ENCODE assay signal across 13 cellular contexts in genomic region chr2:149657393-149657792, GRCh38.
"Had no signal": no experiment of that assay in that cellular context is flagged by ENCODE, and none has a peak within 500 bp of the region (broad histone marks: within the 10 kb centered on the region; RNA-seq: fewer than 3 reads in every experiment).

No MANE protein-coding gene starts in this region.

- H3K36me3 ChIP-seq: ascending aorta, heart left ventricle had no signal

- H3K27me3 ChIP-seq: ascending aorta, heart left ventricle had no signal

- H3K27ac Mint-ChIP-seq: activated B cell treated with CpG ODN at 0.5 μM for 24 hours; activated CD4-positive, alpha-beta T cell treated with anti-CD3 and anti-CD28 coated beads, Interleukin-2, amount 10 ng/mL, durations not matched to agents 24 days and 14 days; activated naive CD8-positive, alpha-beta T cell treated with anti-CD3 and anti-CD28 coated beads, Interleukin-2, amount 50 U/mL, for 24 hours; nephron progenitor cell; type B pancreatic cell had no signal

- H3K4me1 Mint-ChIP-seq: activated B cell treated with CpG ODN at 0.5 μM for 24 hours; activated CD4-positive, alpha-beta T cell treated with anti-CD3 and anti-CD28 coated beads, Interleukin-2, amount 10 ng/mL, durations not matched to agents 24 days and 14 days; activated naive CD8-positive, alpha-beta T cell treated with anti-CD3 and anti-CD28 coated beads, Interleukin-2, amount 50 U/mL, for 24 hours; nephron progenitor cell had no signal

- H3K9me3 Mint-ChIP-seq: activated CD4-positive, alpha-beta T cell treated with anti-CD3 and anti-CD28 coated beads, Interleukin-2, amount 10 ng/mL, durations not matched to agents 24 days and 14 days; type B pancreatic cell had no signal

- H3K4me1 ChIP-seq: ascending aorta had no signal

- DNase-seq: activated B cell treated with CpG ODN at 0.5 μM for 24 hours; activated CD4-positive, alpha-beta T cell treated with anti-CD3 and anti-CD28 coated beads, Interleukin-2, amount 10 ng/mL, durations not matched to agents 24 days and 14 days; activated naive CD4-positive, alpha-beta T cell treated with Interleukin-2 at 50 U/mL for 16 hours; activated naive CD8-positive, alpha-beta T cell treated with anti-CD3 and anti-CD28 coated beads, Interleukin-2, amount 50 U/mL, for 24 hours; foreskin melanocyte; heart left ventricle; left colon; mammary epithelial cell; nephron progenitor cell; stimulated activated CD4-positive, alpha-beta T cell treated with anti-CD3 and anti-CD28 coated beads, Interleukin-12 subunit alpha, Interleukin-12 subunit beta, amount 100 ng/mL, for 4 hours; stimulated activated naive CD4-positive, alpha-beta T cell treated with Interleukin-2 at 50 U/mL for 16 hours had no signal

- H3K27ac ChIP-seq: ascending aorta, heart left ventricle had no signal

- H3K36me3 Mint-ChIP-seq: type B pancreatic cell had no signal

- H3K4me3 ChIP-seq: ascending aorta, heart left ventricle had no signal

- ATAC-seq: activated naive CD8-positive, alpha-beta T cell treated with anti-CD3 and anti-CD28 coated beads, Interleukin-2, amount 50 U/mL, for 24 hours; heart left ventricle; left colon had no signal

- H3K27me3 Mint-ChIP-seq: activated B cell treated with CpG ODN at 0.5 μM for 24 hours; activated CD4-positive, alpha-beta T cell treated with anti-CD3 and anti-CD28 coated beads, Interleukin-2, amount 10 ng/mL, durations not matched to agents 24 days and 14 days; type B pancreatic cell had no signal

- H3K4me3 Mint-ChIP-seq: activated B cell treated with CpG ODN at 0.5 μM for 24 hours; activated CD4-positive, alpha-beta T cell treated with anti-CD3 and anti-CD28 coated beads, Interleukin-2, amount 10 ng/mL, durations not matched to agents 24 days and 14 days; activated naive CD8-positive, alpha-beta T cell treated with anti-CD3 and anti-CD28 coated beads, Interleukin-2, amount 50 U/mL, for 24 hours; nephron progenitor cell; type B pancreatic cell had no signal

- H3K9me3 ChIP-seq: ascending aorta had no signal
